In genomic region chr2:8263931-8264330, GRCh38 we compare ENCODE assay signal across 1 cellular context.
TF ChIP-seq lines count a peak whose summit lies in the region.

No MANE protein-coding gene starts in this region.

TF ChIP-seq in WTC11, 78 proteins besides CTCF, POLR2A, EP300 and RAD21 (continued from another document):
- TF ChIP-seq FOXK1 (CRISPR knock-in tag; IDR thresholded peaks at IDR 0.05) (no peak), GTF2I (CRISPR knock-in tag; conservative IDR thresholded peaks at IDR 0.05) (no peak), TP53 (CRISPR knock-in tag; IDR thresholded peaks at IDR 0.05) (no peak), USF2 (CRISPR knock-in tag; IDR thresholded peaks at IDR 0.05) (no peak), ZNF671 (CRISPR knock-in tag; IDR thresholded peaks at IDR 0.05) (no peak), CBFB (CRISPR knock-in tag; IDR thresholded peaks at IDR 0.05; ENCODE audit: low read depth) (no peak), ZSCAN18 (CRISPR knock-in tag; IDR thresholded peaks at IDR 0.05) (no peak), ZBTB21 (CRISPR knock-in tag; IDR thresholded peaks at IDR 0.05; ENCODE audit: borderline replicate concordance) (no peak), TEAD4 (CRISPR knock-in tag; IDR thresholded peaks at IDR 0.05) (no peak), E2F4 (CRISPR knock-in tag; IDR thresholded peaks at IDR 0.05; ENCODE audit: borderline replicate concordance, low read depth) (no peak), ERG (CRISPR knock-in tag; IDR thresholded peaks at IDR 0.05) (no peak), ZNF416 (CRISPR knock-in tag; IDR thresholded peaks at IDR 0.05) (no peak), GABPB1 (CRISPR knock-in tag; IDR thresholded peaks at IDR 0.05) (no peak), PRRX2 (CRISPR knock-in tag; IDR thresholded peaks at IDR 0.05) (no peak), OVOL2 (CRISPR knock-in tag; IDR thresholded peaks at IDR 0.05; ENCODE audit: borderline replicate concordance) (no peak)
